Comparison of ENCODE assay signal across 17 cellular contexts in the genomic region with DNA sequence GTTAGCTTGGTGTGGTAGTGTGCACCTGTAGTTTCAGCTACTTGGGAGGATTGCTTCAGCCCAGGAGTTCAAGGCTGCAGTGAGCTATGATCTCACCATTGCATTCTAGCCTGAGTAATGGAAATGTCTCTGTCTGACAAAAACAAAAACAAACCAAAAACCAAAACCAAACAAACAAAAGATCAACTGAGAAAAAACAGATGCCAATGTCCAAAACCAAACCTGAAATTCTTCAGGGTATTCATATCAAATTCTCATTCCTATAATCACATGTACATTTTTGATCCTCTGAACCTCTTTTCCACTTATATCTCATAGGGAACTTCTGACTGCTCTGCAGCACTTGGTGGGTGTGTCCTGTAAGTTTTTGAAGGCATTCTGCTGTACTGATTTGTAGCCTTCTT.
DNase-seq lines count a peak whose midpoint lies in the region; ATAC-seq and TF ChIP-seq lines count a peak whose summit lies in the region.
"Had no signal": no experiment of that assay in that cellular context is flagged by ENCODE, and none has a peak within 500 bp of the region (broad histone marks: within the 10 kb centered on the region; RNA-seq: fewer than 3 reads in every experiment).

No MANE protein-coding gene starts in this region.

- H3K27me3 ChIP-seq in RWPE2 (ENCODE audit: insufficient read depth, poor library complexity, severe bottlenecking), result no peaks in the 10 kb centered on the region
- H3K27me3 ChIP-seq in skeletal muscle satellite cell (ENCODE audit: control insufficient read depth, insufficient read depth, low read length), result no peaks in the 10 kb centered on the region
- H3K27me3 ChIP-seq: ascending aorta, dorsolateral prefrontal cortex, stomach, uterus had no signal

- ATAC-seq in RWPE2 (ENCODE audit: low read depth) (no peak), left ventricle myocardium superior (no peak), GM18873 (IDR thresholded peaks at IDR 0.05; ENCODE audit: low FRiP score, unreplicated experiment) (no peak)

- intact Hi-C loops in left ventricle myocardium superior (cut with micrococcal nuclease), result no loop called here

- H3K4me2 ChIP-seq in skeletal muscle satellite cell (ENCODE audit: low read length), result no peak overlapping the region

- H3K27ac ChIP-seq in RWPE2 (ENCODE audit: poor library complexity, severe bottlenecking) (peak overlapping the region; percentile 97), epithelial cell of prostate (peak overlapping the region; percentile 96)
- H3K27ac ChIP-seq: ascending aorta, dorsolateral prefrontal cortex, skin epidermis, stomach, uterus had no signal

- no peak for TF ChIP-seq CTCF in RWPE2 (IDR thresholded peaks at IDR 0.05; ENCODE audit: poor library complexity, severe bottlenecking)

- H3K9me3 ChIP-seq in RWPE2 (ENCODE audit: severe bottlenecking) (no peaks in the 10 kb centered on the region), skeletal muscle satellite cell (replicated peaks; ENCODE audit: low read length) (no peaks in the 10 kb centered on the region)
- H3K9me3 ChIP-seq: ascending aorta, stomach, uterus had no signal

- H3K4me3 ChIP-seq in RWPE2 (ENCODE audit: severe bottlenecking) (no peak overlapping the region), skeletal muscle satellite cell (ENCODE audit: low read length) (no peak overlapping the region)
- H3K4me3 ChIP-seq: ascending aorta, dorsolateral prefrontal cortex, skin epidermis, stomach, uterus had no signal

- peaks cover 78% of the 10 kb centered on the region for H3K4me1 ChIP-seq in RWPE2 (ENCODE audit: insufficient read depth, poor library complexity, severe bottlenecking)
- peaks cover 66% of the 10 kb centered on the region for H3K4me1 ChIP-seq in skeletal muscle satellite cell (ENCODE audit: control insufficient read depth, insufficient read depth, low read length)
- H3K4me1 ChIP-seq: uterus had no signal

- peaks cover 77% of the 10 kb centered on the region for H3K4me1 Mint-ChIP-seq in activated T-cell treated with anti-CD3 and anti-CD28 coated beads, Interleukin-2, amount 50 U/mL, for 24 hours (ENCODE audit: low read depth)

- H3K36me3 ChIP-seq in RWPE2 (ENCODE audit: low read depth) (peaks cover 19% of the 10 kb centered on the region), skeletal muscle satellite cell (ENCODE audit: insufficient read depth, low read length) (peaks cover 4% of the 10 kb centered on the region)
- H3K36me3 ChIP-seq: ascending aorta, stomach, uterus had no signal

- H3K27ac Mint-ChIP-seq in activated T-cell treated with anti-CD3 and anti-CD28 coated beads, Interleukin-2, amount 50 U/mL, for 24 hours, result peak overlapping the region; percentile 81

- DNase-seq in activated T-cell treated with anti-CD3 and anti-CD28 coated beads, Interleukin-2, amount 50 U/mL, for 24 hours, result no peak
- DNase-seq in activated T-cell treated with anti-CD3 and anti-CD28 coated beads for 4 hours (no peak), RWPE2 (ENCODE audit: low spot score) (no peak), epithelial cell of prostate (ENCODE audit: low read depth, low spot score) (no peak), NCI-H774 (lab: John Stamatoyannopoulos, UW) (no peak), left ventricle myocardium superior (no peak)
- DNase-seq: activated T-cell treated with anti-CD3 and anti-CD28 coated beads, Interleukin-2, amount 50 U/mL, for 4 hours; dorsolateral prefrontal cortex; GOT3; NCI-H446 treated with DMSO at 0.1 percent for 48 hours; OCI-M1; stomach; uterus had no signal

- no peaks in the 10 kb centered on the region for H3K27me3 Mint-ChIP-seq in activated T-cell treated with anti-CD3 and anti-CD28 coated beads, Interleukin-2, amount 50 U/mL, for 24 hours

- H3K36me3 Mint-ChIP-seq in activated T-cell treated with anti-CD3 and anti-CD28 coated beads, Interleukin-2, amount 50 U/mL, for 24 hours (ENCODE audit: low read depth), result peaks cover 86% of the 10 kb centered on the region

- H3K9me3 Mint-ChIP-seq in activated T-cell treated with anti-CD3 and anti-CD28 coated beads, Interleukin-2, amount 50 U/mL, for 24 hours, result no peaks in the 10 kb centered on the region
- H3K9me3 Mint-ChIP-seq: activated T-cell treated with anti-CD3 and anti-CD28 coated beads, Interleukin-2, amount 50 U/mL, for 4 hours had no signal

- no peak overlapping the region for H3K4me3 Mint-ChIP-seq in activated T-cell treated with anti-CD3 and anti-CD28 coated beads, Interleukin-2, amount 50 U/mL, for 24 hours
- H3K4me3 Mint-ChIP-seq: activated T-cell treated with anti-CD3 and anti-CD28 coated beads, Interleukin-2, amount 50 U/mL, for 4 hours had no signal

- H3K9ac ChIP-seq in skeletal muscle satellite cell (ENCODE audit: low read depth, low read length), result peak overlapping the region; percentile 42
